8 cellular contexts compared by ENCODE assay signal in the genomic region with DNA sequence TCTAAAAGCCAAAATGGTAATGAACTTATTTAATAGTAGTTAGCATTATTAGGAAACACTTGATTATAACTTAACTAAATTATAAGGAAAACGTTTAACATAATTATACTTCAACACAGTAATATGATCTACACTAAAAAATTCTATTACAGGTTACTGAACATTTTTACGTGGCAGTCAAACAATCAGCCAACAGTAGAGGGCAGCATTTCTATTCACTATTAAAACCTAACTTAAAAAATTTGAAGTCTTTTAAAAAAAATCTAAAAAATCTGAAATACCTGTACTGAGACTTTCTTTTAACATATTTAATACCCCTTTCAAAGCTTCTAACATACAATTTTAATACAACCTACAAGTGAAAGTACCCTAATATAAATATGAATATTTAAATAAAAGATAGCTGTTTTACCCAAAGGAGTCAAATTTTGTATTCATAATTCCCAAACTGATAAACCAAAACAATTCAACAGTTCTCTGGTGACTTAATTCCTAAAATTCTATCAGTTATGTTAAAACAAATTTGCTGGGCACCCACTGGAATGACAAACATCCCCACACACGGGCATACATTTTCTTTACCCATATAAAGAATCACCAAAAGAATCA. TPM values are rescaled to one million over a fixed set of nuclear protein-coding genes. Genes with fewer than 3 reads are reported as not detected.
DNase-seq lines count a peak whose midpoint lies in the region; ATAC-seq and TF ChIP-seq lines count a peak whose summit lies in the region.

No MANE protein-coding gene starts in this region.

- peak; percentile 79 for DNase-seq in NCI-H510A treated with DMSO at 0.1 percent for 48 hours (lab: John Stamatoyannopoulos, UW)
- no peak for DNase-seq in NCI-H510A (lab: John Stamatoyannopoulos, UW)
- DNase-seq in KBM-7: peak; percentile 70
- DNase-seq in SK-N-MC (ENCODE audit: low read depth, low spot score): peak; percentile 67
- peak; percentile 50 to 69 for DNase-seq in dermis microvascular lymphatic vessel endothelial cell (ENCODE audit: low read depth in 2 of 2)
- DNase-seq in nephron progenitor cell: peak; percentile 25

- H3K9me3 ChIP-seq in SK-N-MC (ENCODE audit: low read depth, low read length): peaks cover 5% of the 10 kb centered on the region; the same call in 1 of the 2 replicates

- H3K36me3 ChIP-seq in SK-N-MC (ENCODE audit: insufficient read depth, low read length): peaks cover 13% of the 10 kb centered on the region

- no peak overlapping the region for H3K9ac ChIP-seq in SK-N-MC (ENCODE audit: insufficient read length)

- H3K27ac ChIP-seq in SK-N-MC: peak overlapping the region; percentile 25; the same call in 1 of the 2 replicates

- H3K27me3 Mint-ChIP-seq in nephron progenitor cell (ENCODE audit: low read depth, poor library complexity): no peaks in the 10 kb centered on the region

- H3K4me3 Mint-ChIP-seq in nephron progenitor cell: no peak overlapping the region

- peaks cover 61% of the 10 kb centered on the region for H3K4me1 Mint-ChIP-seq in nephron progenitor cell

- H3K36me3 Mint-ChIP-seq in nephron progenitor cell (ENCODE audit: low read depth): peaks cover 41% of the 10 kb centered on the region

- H3K9me3 Mint-ChIP-seq in nephron progenitor cell: peaks cover 9% of the 10 kb centered on the region

- H3K27ac Mint-ChIP-seq in nephron progenitor cell: peak overlapping the region; percentile 85

- H3K4me3 ChIP-seq in SK-N-MC: no peak overlapping the region

- in situ Hi-C loops in KBM-7 (cut with MboI; ENCODE audit: low pct_unique_long_range_greater_than_20kb, low sequenced_read_pairs): no loop called here

- ATAC-seq in HG03565 (IDR thresholded peaks at IDR 0.05; ENCODE audit: unreplicated experiment) (no peak), HG02981 (IDR thresholded peaks at IDR 0.05; ENCODE audit: unreplicated experiment) (no peak)

- TF ChIP-seq CTCF in nephron progenitor cell (IDR thresholded peaks at IDR 0.05): peak; percentile 85

RNA-seq across cellular contexts. Expression of a gene that starts 41.5 kb away (rescaled TPM):
- total RNA-seq in dermis microvascular lymphatic vessel endothelial cell: 56.7 and 109 TPM in 2 replicates
